ENCODE assay signal across 1 cellular context in genomic region chr20:10436053-10436699, GRCh38.
TF ChIP-seq lines count a peak whose summit lies in the region.

No MANE protein-coding gene starts in this region.

TF ChIP-seq in endothelial cell of umbilical vein, 7 proteins besides CTCF, POLR2A, EP300 and RAD21 (continued from another document):
- TF ChIP-seq FOS (IDR thresholded peaks at IDR 0.05; ENCODE audit: borderline replicate concordance, insufficient read depth, low read length): no peak
- no peak for TF ChIP-seq POLR2AphosphoS5 (IDR thresholded peaks at IDR 0.05; ENCODE audit: insufficient read depth, low read depth, low read length)
- no peak for TF ChIP-seq EZH2 (IDR thresholded peaks at IDR 0.05; ENCODE audit: borderline replicate concordance, low read depth, low read length, severe bottlenecking)
- no peak for TF ChIP-seq MAX (IDR thresholded peaks at IDR 0.05; ENCODE audit: insufficient read depth, insufficient read length)
- TF ChIP-seq MYC (IDR thresholded peaks at IDR 0.05; ENCODE audit: low read depth, low read length): no peak
- TF ChIP-seq JUN (IDR thresholded peaks at IDR 0.05; ENCODE audit: borderline replicate concordance, insufficient read depth, insufficient read length, low read depth): no peak
